In genomic region chr11:43942651-43943356, GRCh38 we compare ENCODE assay signal across 8 cellular contexts. TPM values are rescaled to one million over a fixed set of nuclear protein-coding genes. Genes with fewer than 3 reads are reported as not detected.
DNase-seq lines count a peak whose midpoint lies in the region; ATAC-seq, FAIRE-seq and TF ChIP-seq lines count a peak whose summit lies in the region.

No MANE protein-coding gene starts in this region.

- no peak for TF ChIP-seq CTCF in bronchial epithelial cell (IDR thresholded peaks at IDR 0.05; ENCODE audit: insufficient read depth, low read length, severe bottlenecking)
- no peak for TF ChIP-seq CTCF in kidney epithelial cell (IDR thresholded peaks at IDR 0.05; ENCODE audit: insufficient read depth, low read length, poor library complexity, severe bottlenecking)
- no peak for TF ChIP-seq CTCF in suprapubic skin (IDR thresholded peaks at IDR 0.05)

- H3K4me3 ChIP-seq in bronchial epithelial cell (ENCODE audit: low read depth, low read length) (peak overlapping the region; percentile 31), kidney epithelial cell (ENCODE audit: low read depth, low read length) (peak overlapping the region; percentile 49), suprapubic skin (peak overlapping the region; percentile 72)

- TF ChIP-seq EP300 in suprapubic skin (IDR thresholded peaks at IDR 0.05), result no peak

- no CpG with 5 or more reads among the region's 95 CpGs for WGBS in suprapubic skin

- peak overlapping the region; percentile 87 for H3K27ac ChIP-seq in suprapubic skin

- no peaks in the 10 kb centered on the region for H3K9me3 ChIP-seq in suprapubic skin

- H3K36me3 ChIP-seq in bronchial epithelial cell (ENCODE audit: control insufficient read depth, insufficient read depth, low read length) (no peaks in the 10 kb centered on the region), kidney epithelial cell (ENCODE audit: control insufficient read depth, insufficient read depth, low read length) (no peaks in the 10 kb centered on the region), suprapubic skin (no peaks in the 10 kb centered on the region)

- peak; percentile 38 for DNase-seq in NCI-H82 (lab: John Stamatoyannopoulos, UW)
- DNase-seq in NCI-H82 treated with DMSO at 0.1 percent for 48 hours (lab: John Stamatoyannopoulos, UW; ENCODE audit: unreplicated experiment), result no peak
- DNase-seq in NCI-H2227 (lab: John Stamatoyannopoulos, UW; ENCODE audit: unreplicated experiment), result peak; percentile 63
- no peak for DNase-seq in bronchial epithelial cell (ENCODE audit: low read depth)
- DNase-seq in kidney epithelial cell (ENCODE audit: low read depth), result no peak
- DNase-seq in suprapubic skin (ENCODE audit: low spot score in 2 of 2), result no peak

- peaks cover 25% of the 10 kb centered on the region for H3K4me1 ChIP-seq in suprapubic skin

- no peak for FAIRE-seq in bronchial epithelial cell (lab: Jason Lieb, UNC)

- TF ChIP-seq POLR2A in suprapubic skin (IDR thresholded peaks at IDR 0.05), result no peak

- peaks cover 15% of the 10 kb centered on the region for H3K27me3 ChIP-seq in bronchial epithelial cell (ENCODE audit: control insufficient read depth, insufficient read depth, low read length)
- H3K27me3 ChIP-seq in kidney epithelial cell (ENCODE audit: control insufficient read depth, insufficient read depth, low read length), result peaks cover 56% of the 10 kb centered on the region
- peaks cover 60% of the 10 kb centered on the region for H3K27me3 ChIP-seq in suprapubic skin

- ATAC-seq in GM18517 (IDR thresholded peaks at IDR 0.05; ENCODE audit: unreplicated experiment), result no peak
- no peak for ATAC-seq in HG02938 (IDR thresholded peaks at IDR 0.05; ENCODE audit: unreplicated experiment)

RNA-seq across cellular contexts. Expression of gene C11orf96, which starts 0.4 kb away (rescaled TPM):
- 0.26 TPM in 2 replicates for total RNA-seq in bronchial epithelial cell
- 13.7 and 14.0 TPM in 2 replicates for total RNA-seq in kidney epithelial cell
- total RNA-seq in suprapubic skin, result 10 to 100 TPM; 12.2 to 38.5 (median 28.1) TPM

Comparison
In these comparisons a context has a peak if more than half of its experiments do, and no peak if none do; other contexts are left out.
1. DNase-seq: peak in NCI-H82 (single experiment) and NCI-H2227 (single experiment); none in NCI-H82 treated with DMSO at 0.1 percent for 48 hours (single experiment), bronchial epithelial cell (single experiment), kidney epithelial cell (single experiment) and suprapubic skin (0 of 2).
2. RNA of gene C11orf96, which starts 0.4 kb away (total RNA-seq): 12.2 to 38.5 TPM in suprapubic skin and 13.7 to 14.0 TPM in kidney epithelial cell; 0.26 TPM in bronchial epithelial cell; every median in the first group is over 10 times any median in the second.
3. Peak in every context shown above with its lines, with median percentiles within 50 percentile points of each other: H3K4me3 ChIP-seq.